26 cellular contexts compared by ENCODE assay signal in the genomic region with DNA sequence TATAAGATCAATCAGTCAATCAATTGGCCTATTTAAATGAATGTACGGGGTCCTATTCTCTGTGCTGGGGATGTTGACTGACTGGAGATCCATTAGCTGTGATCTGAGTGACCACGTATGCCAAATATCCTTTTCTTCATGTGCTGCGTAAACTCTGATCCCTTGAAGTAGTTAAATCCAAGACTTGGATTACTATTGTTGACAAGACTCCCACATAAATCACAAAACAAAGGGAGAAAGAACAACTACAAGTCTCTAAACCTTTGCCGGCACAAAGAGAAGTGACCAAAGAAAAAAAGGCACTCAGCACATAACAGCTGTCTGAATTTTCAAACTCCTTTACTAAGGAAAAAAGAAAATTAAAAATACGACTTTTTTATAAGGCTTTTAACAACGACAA.
"Had no signal": no experiment of that assay in that cellular context is flagged by ENCODE, and none has a peak within 500 bp of the region (broad histone marks: within the 10 kb centered on the region; RNA-seq: fewer than 3 reads in every experiment).

No MANE protein-coding gene starts in this region.

- H3K36me3 ChIP-seq: left ventricle myocardium inferior, ovary, right atrium auricular region, right lobe of liver, tibial nerve, uterus had no signal

- ATAC-seq: left colon; natural killer cell; right lobe of liver; stimulated activated memory B cell treated with anti-CD40 and anti-IgM and Interleukin-4, amounts not matched to agents 10 μg/mL and 1 μg/mL and 100 μg/mL, for 72 hours; stimulated activated naive CD8-positive, alpha-beta T cell treated with anti-CD3 and anti-CD28 coated beads, Interleukin-15, amount 100 ng/mL, for 72 hours had no signal

- H3K9me3 Mint-ChIP-seq: mesothelial cell of epicardium, type B pancreatic cell had no signal

- H3K4me2 ChIP-seq: smooth muscle cell had no signal

- H3K4me1 Mint-ChIP-seq: immature natural killer cell; naive B cell; natural killer cell; stimulated activated memory B cell treated with anti-CD40 and anti-IgM and Interleukin-4, amounts not matched to agents 10 μg/mL and 1 μg/mL and 100 μg/mL, for 72 hours; stimulated activated naive CD8-positive, alpha-beta T cell treated with anti-CD3 and anti-CD28 coated beads, Interleukin-15, amount 100 ng/mL, for 72 hours had no signal

- H3K36me3 Mint-ChIP-seq: mesothelial cell of epicardium; naive B cell; natural killer cell; stimulated activated memory B cell treated with anti-CD40 and anti-IgM and Interleukin-4, amounts not matched to agents 10 μg/mL and 1 μg/mL and 100 μg/mL, for 72 hours; type B pancreatic cell had no signal

- H3K4me3 Mint-ChIP-seq: immature natural killer cell; mesothelial cell of epicardium; naive B cell; natural killer cell; stimulated activated memory B cell treated with anti-CD40 and anti-IgM and Interleukin-4, amounts not matched to agents 10 μg/mL and 1 μg/mL and 100 μg/mL, for 72 hours; stimulated activated naive CD8-positive, alpha-beta T cell treated with anti-CD3 and anti-CD28 coated beads, Interleukin-15, amount 100 ng/mL, for 72 hours; type B pancreatic cell had no signal

- H3K9me3 ChIP-seq: left ventricle myocardium inferior, ovary, right atrium auricular region, right lobe of liver, tibial nerve, uterus had no signal

- H3K27me3 Mint-ChIP-seq: naive B cell; progenitor cell of endocrine pancreas; stimulated activated memory B cell treated with anti-CD40 and anti-IgM and Interleukin-4, amounts not matched to agents 10 μg/mL and 1 μg/mL and 100 μg/mL, for 72 hours; stimulated activated naive CD8-positive, alpha-beta T cell treated with anti-CD3 and anti-CD28 coated beads, Interleukin-15, amount 100 ng/mL, for 72 hours; type B pancreatic cell had no signal

- H3K4me3 ChIP-seq: left ventricle myocardium inferior, lung, ovary, right atrium auricular region, right lobe of liver, smooth muscle cell, tibial nerve, uterus had no signal

- H3K27me3 ChIP-seq: ovary, right atrium auricular region, right lobe of liver, tibial nerve, uterus had no signal

- H3K4me1 ChIP-seq: left ventricle myocardium inferior, right atrium auricular region, right lobe of liver, tibial nerve, uterus had no signal

- H3K27ac Mint-ChIP-seq: immature natural killer cell; mesothelial cell of epicardium; naive B cell; natural killer cell; progenitor cell of endocrine pancreas; stimulated activated memory B cell treated with anti-CD40 and anti-IgM and Interleukin-4, amounts not matched to agents 10 μg/mL and 1 μg/mL and 100 μg/mL, for 72 hours; stimulated activated naive CD8-positive, alpha-beta T cell treated with anti-CD3 and anti-CD28 coated beads, Interleukin-15, amount 100 ng/mL, for 72 hours; type B pancreatic cell had no signal

- FAIRE-seq: islet of Langerhans, kidney had no signal

- DNase-seq: hypothalamus; immature natural killer cell; kidney; left colon; left ventricle myocardium inferior; naive B cell; natural killer cell; ovary; right lobe of liver; stimulated activated CD4-positive, alpha-beta T cell treated with anti-CD3 and anti-CD28 coated beads, Interleukin-1b, Interleukin-23, amount 100 ng/mL, for 48 hours; stimulated activated CD4-positive, alpha-beta T cell treated with anti-CD3 and anti-CD28 coated beads, Interleukin-2, amount 100 ng/mL, for 48 hours; stimulated activated CD4-positive, alpha-beta T cell treated with anti-CD3 and anti-CD28 coated beads, Interleukin-4, amount 100 ng/mL, for 4 hours; stimulated activated CD8-positive, alpha-beta memory T cell treated with anti-CD3 and anti-CD28 coated beads, Interleukin-4, amount 100 ng/mL, for 48 hours; stimulated activated naive CD4-positive, alpha-beta T cell treated with Interleukin-2 at 50 U/mL for 16 hours; stimulated activated naive CD8-positive, alpha-beta T cell treated with anti-CD3 and anti-CD28 coated beads, Interleukin-15, amount 100 ng/mL, for 72 hours; substantia nigra; uterus had no signal

- H3K27ac ChIP-seq: left ventricle myocardium inferior, ovary, right atrium auricular region, right lobe of liver, tibial nerve, uterus had no signal
